Comparison of ENCODE assay signal across 18 cellular contexts in the genomic region with DNA sequence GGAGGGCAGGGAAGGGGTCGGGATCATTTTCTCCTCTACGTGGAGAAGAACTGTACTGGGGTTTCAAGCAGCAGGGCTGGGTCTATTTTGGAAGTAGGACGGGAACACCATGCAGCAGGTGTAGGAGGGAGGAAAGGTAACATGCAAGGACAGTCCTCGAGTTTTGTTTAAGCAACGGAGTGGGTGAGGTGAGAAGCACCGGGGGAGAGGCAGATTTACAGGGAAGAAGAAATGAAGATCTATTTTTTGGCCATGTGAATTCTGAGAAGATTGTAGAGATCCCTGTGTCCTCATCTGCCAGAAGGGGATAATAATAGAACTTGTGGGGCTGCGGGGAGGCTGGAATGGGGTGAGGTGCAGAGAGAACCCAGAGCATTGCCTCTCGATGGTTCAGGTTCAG.
DNase-seq lines count a peak whose midpoint lies in the region; ATAC-seq and TF ChIP-seq lines count a peak whose summit lies in the region.
"Had no signal": no experiment of that assay in that cellular context is flagged by ENCODE, and none has a peak within 500 bp of the region (broad histone marks: within the 10 kb centered on the region; RNA-seq: fewer than 3 reads in every experiment).

No MANE protein-coding gene starts in this region.

- H3K9me3 ChIP-seq in left lung = no peaks in the 10 kb centered on the region
- H3K9me3 ChIP-seq: Caco-2 had no signal

- H3K36me3 Mint-ChIP-seq in natural killer cell (peaks cover 28% of the 10 kb centered on the region), memory B cell (peaks cover 60% of the 10 kb centered on the region)
- peaks cover 58% of the 10 kb centered on the region for H3K36me3 Mint-ChIP-seq in natural killer cell treated with Interleukin-12 subunit alpha and Interleukin-12 subunit beta and Interleukin-15 and Interleukin-18, amount 100 ng/mL, for 72 hours
- peaks cover 100% of the 10 kb centered on the region for H3K36me3 Mint-ChIP-seq in activated T-helper 17 cell treated with anti-CD3 and anti-CD28 coated beads, Interleukin-2, amount 50 U/mL, for 72 hours (ENCODE audit: low read depth)

- H3K4me1 ChIP-seq in left lung = peaks cover 0 to 7% of the 10 kb centered on the region in 2 donors
- H3K4me1 ChIP-seq: Caco-2 had no signal

- peaks cover 0 to 11% of the 10 kb centered on the region in 2 donors for H3K9me3 Mint-ChIP-seq in natural killer cell
- H3K9me3 Mint-ChIP-seq in natural killer cell treated with Interleukin-12 subunit alpha and Interleukin-12 subunit beta and Interleukin-15 and Interleukin-18, amount 100 ng/mL, for 72 hours = peaks cover 12% of the 10 kb centered on the region
- H3K9me3 Mint-ChIP-seq in activated T-helper 17 cell treated with anti-CD3 and anti-CD28 coated beads, Interleukin-2, amount 50 U/mL, for 72 hours = no peaks in the 10 kb centered on the region
- H3K9me3 Mint-ChIP-seq in memory B cell = no peaks in the 10 kb centered on the region

- intact Hi-C loops in natural killer cell (cut with micrococcal nuclease) (no loop called here), left lung (cut with DNase I) (no loop called here)

- H3K4me1 Mint-ChIP-seq in natural killer cell (peaks cover 72 to 73% of the 10 kb centered on the region in 2 donors), memory B cell (peaks cover 38% of the 10 kb centered on the region)
- peaks cover 57 to 64% of the 10 kb centered on the region in 2 donors for H3K4me1 Mint-ChIP-seq in natural killer cell treated with Interleukin-12 subunit alpha and Interleukin-12 subunit beta and Interleukin-15 and Interleukin-18, amount 100 ng/mL, for 72 hours (ENCODE audit: low read depth in 2 of 2)
- H3K4me1 Mint-ChIP-seq in activated T-helper 17 cell treated with anti-CD3 and anti-CD28 coated beads, Interleukin-2, amount 50 U/mL, for 72 hours = peaks cover 39% of the 10 kb centered on the region

- no peak overlapping the region for H3K4me3 ChIP-seq in left lung

- H3K4me3 Mint-ChIP-seq in natural killer cell (no peak overlapping the region), memory B cell (no peak overlapping the region)
- H3K4me3 Mint-ChIP-seq in natural killer cell treated with Interleukin-12 subunit alpha and Interleukin-12 subunit beta and Interleukin-15 and Interleukin-18, amount 100 ng/mL, for 72 hours = no peak overlapping the region
- H3K4me3 Mint-ChIP-seq in activated T-helper 17 cell treated with anti-CD3 and anti-CD28 coated beads, Interleukin-2, amount 50 U/mL, for 72 hours = no peak overlapping the region

- no peak for ATAC-seq in natural killer cell
- no peak for ATAC-seq in natural killer cell treated with Interleukin-12 subunit alpha and Interleukin-12 subunit beta and Interleukin-15 and Interleukin-18, amount 100 ng/mL, for 72 hours
- ATAC-seq in activated T-helper 17 cell treated with anti-CD3 and anti-CD28 coated beads, Interleukin-2, amount 50 U/mL, for 72 hours (replicated peaks) = no peak
- no peak for ATAC-seq in memory B cell (ENCODE audit: low read depth)
- ATAC-seq in left lung = no peak
- no peak for ATAC-seq in GM19467 (IDR thresholded peaks at IDR 0.05; ENCODE audit: unreplicated experiment)
- ATAC-seq: HepG2, SK-N-SH treated with all-trans-retinoic acid at 6 μM for 48 hours had no signal

- H3K27ac Mint-ChIP-seq in natural killer cell = peak overlapping the region; percentile 77 to 92
- peak overlapping the region in 1 of 2 donors; percentile 91 for H3K27ac Mint-ChIP-seq in natural killer cell treated with Interleukin-12 subunit alpha and Interleukin-12 subunit beta and Interleukin-15 and Interleukin-18, amount 100 ng/mL, for 72 hours
- H3K27ac Mint-ChIP-seq in activated T-helper 17 cell treated with anti-CD3 and anti-CD28 coated beads, Interleukin-2, amount 50 U/mL, for 72 hours = peak overlapping the region; percentile 85
- H3K27ac Mint-ChIP-seq in memory B cell = peak overlapping the region; percentile 31

- H3K27me3 Mint-ChIP-seq in natural killer cell (ENCODE audit: low read depth in 2 of 2) (no peaks in the 10 kb centered on the region), memory B cell (no peaks in the 10 kb centered on the region)
- no peaks in the 10 kb centered on the region for H3K27me3 Mint-ChIP-seq in natural killer cell treated with Interleukin-12 subunit alpha and Interleukin-12 subunit beta and Interleukin-15 and Interleukin-18, amount 100 ng/mL, for 72 hours
- no peaks in the 10 kb centered on the region for H3K27me3 Mint-ChIP-seq in activated T-helper 17 cell treated with anti-CD3 and anti-CD28 coated beads, Interleukin-2, amount 50 U/mL, for 72 hours

- DNase-seq in natural killer cell = no peak
- no peak for DNase-seq in natural killer cell treated with Interleukin-12 subunit alpha and Interleukin-12 subunit beta and Interleukin-15 and Interleukin-18, amount 100 ng/mL, for 72 hours (ENCODE audit: low spot score)
- no peak for DNase-seq in memory B cell (ENCODE audit: low spot score in 2 of 2)
- no peak for DNase-seq in left lung
- no peak for DNase-seq in NCI-H510A treated with DMSO at 0.1 percent for 48 hours (lab: John Stamatoyannopoulos, UW)
- DNase-seq: ACHN, AML-193, Caco-2, GDM1, KG1, NCI-H1694 treated with DMSO at 0.1 percent for 48 hours, NCI-H510A, NCI-H774, SIG-M5 had no signal

- no peak overlapping the region for H3K27ac ChIP-seq in left lung

- TF ChIP-seq CTCF in natural killer cell (IDR thresholded peaks at IDR 0.05) = no peak
- TF ChIP-seq CTCF in left lung (IDR thresholded peaks at IDR 0.05) = no peak

- peaks cover 0 to 83% of the 10 kb centered on the region in 2 donors for H3K36me3 ChIP-seq in left lung

- H3K27me3 ChIP-seq in left lung = no peaks in the 10 kb centered on the region
